In the genomic region with DNA sequence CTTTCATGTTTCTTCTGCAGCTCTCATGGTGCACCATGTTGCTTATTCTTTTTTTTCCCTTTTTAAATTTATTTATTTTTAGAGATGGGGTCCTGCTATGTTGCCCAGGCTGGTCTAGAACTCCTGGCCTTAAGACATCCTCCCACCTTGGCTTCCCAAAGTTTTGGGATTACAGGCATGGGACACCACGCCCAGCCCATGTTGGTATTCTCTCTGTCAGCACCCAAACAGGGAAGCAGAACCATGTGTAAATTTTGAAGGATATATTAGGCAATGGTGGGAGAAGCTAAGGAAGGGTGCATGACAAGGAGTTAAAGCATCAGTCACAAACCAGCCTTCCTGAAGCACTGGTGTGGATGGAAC, we compare ENCODE assay signal across 28 cellular contexts. TPM values are rescaled to one million over a fixed set of nuclear protein-coding genes. Genes with fewer than 3 reads are reported as not detected.
"Had no signal": no experiment of that assay in that cellular context is flagged by ENCODE, and none has a peak within 500 bp of the region (broad histone marks: within the 10 kb centered on the region; RNA-seq: fewer than 3 reads in every experiment).

No MANE protein-coding gene starts in this region.

- H3K27ac Mint-ChIP-seq: activated B cell treated with CpG ODN at 0.5 μM for 24 hours; activated CD8-positive, alpha-beta memory T cell treated with anti-CD3 and anti-CD28 coated beads, Interleukin-2, amount 10 ng/mL, durations not matched to agents 7 days and 5 days; activated CD8-positive, alpha-beta T cell treated with anti-CD3 and anti-CD28 coated beads, Interleukin-2, amount 10 ng/mL, durations not matched to agents 7 days and 5 days; activated naive CD4-positive, alpha-beta T cell treated with anti-CD3 and anti-CD28 coated beads, Interleukin-2, amount 50 U/mL, for 72 hours; activated T-helper 2 cell treated with anti-CD3 and anti-CD28 coated beads, Interferon-gamma antibody, Interleukin-2, Interleukin-4, amounts not matched to agents 10 μg/mL and 5 μg/mL and 100 μg/mL, durations not matched to agents 14 hours and 24 hours and 36 hours; naive thymus-derived CD8-positive, alpha-beta T cell; progenitor cell of endocrine pancreas; stimulated activated memory B cell treated with anti-CD40 and anti-IgM and Interleukin-4, amounts not matched to agents 10 μg/mL and 1 μg/mL and 100 μg/mL, for 72 hours; stimulated activated naive CD8-positive, alpha-beta T cell treated with anti-CD3 and anti-CD28 coated beads, Interleukin-15, amount 100 ng/mL, for 72 hours had no signal

- H3K4me3 Mint-ChIP-seq: activated B cell treated with CpG ODN at 0.5 μM for 24 hours; activated CD8-positive, alpha-beta memory T cell treated with anti-CD3 and anti-CD28 coated beads, Interleukin-2, amount 10 ng/mL, durations not matched to agents 7 days and 5 days; activated CD8-positive, alpha-beta T cell treated with anti-CD3 and anti-CD28 coated beads, Interleukin-2, amount 10 ng/mL, durations not matched to agents 7 days and 5 days; naive thymus-derived CD8-positive, alpha-beta T cell; stimulated activated memory B cell treated with anti-CD40 and anti-IgM and Interleukin-4, amounts not matched to agents 10 μg/mL and 1 μg/mL and 100 μg/mL, for 72 hours; stimulated activated naive CD8-positive, alpha-beta T cell treated with anti-CD3 and anti-CD28 coated beads, Interleukin-15, amount 100 ng/mL, for 72 hours had no signal

- H3K27ac ChIP-seq: colonic mucosa, epithelial cell of prostate, esophagus squamous epithelium, sigmoid colon, tibial nerve had no signal

- ATAC-seq: activated CD8-positive, alpha-beta memory T cell treated with anti-CD3 and anti-CD28 coated beads, Interleukin-2, amount 10 ng/mL, durations not matched to agents 7 days and 5 days; activated CD8-positive, alpha-beta T cell treated with anti-CD3 and anti-CD28 coated beads, Interleukin-2, amount 10 ng/mL, durations not matched to agents 7 days and 5 days; activated naive CD4-positive, alpha-beta T cell treated with anti-CD3 and anti-CD28 coated beads, Interleukin-2, amount 50 U/mL, for 72 hours; body of pancreas; left ventricle myocardium superior; naive thymus-derived CD8-positive, alpha-beta T cell; stimulated activated memory B cell treated with anti-CD40 and anti-IgM and Interleukin-4, amounts not matched to agents 10 μg/mL and 1 μg/mL and 100 μg/mL, for 72 hours; stimulated activated naive CD8-positive, alpha-beta T cell treated with anti-CD3 and anti-CD28 coated beads, Interleukin-15, amount 100 ng/mL, for 72 hours had no signal

- H3K4me3 ChIP-seq: body of pancreas, colonic mucosa, esophagus squamous epithelium, sigmoid colon, tibial nerve had no signal

- H3K9me3 ChIP-seq: body of pancreas, colonic mucosa, esophagus squamous epithelium, sigmoid colon, tibial nerve had no signal

- H3K4me1 Mint-ChIP-seq: activated CD8-positive, alpha-beta memory T cell treated with anti-CD3 and anti-CD28 coated beads, Interleukin-2, amount 10 ng/mL, durations not matched to agents 7 days and 5 days; stimulated activated naive CD8-positive, alpha-beta T cell treated with anti-CD3 and anti-CD28 coated beads, Interleukin-15, amount 100 ng/mL, for 72 hours had no signal

- H3K36me3 Mint-ChIP-seq: activated CD8-positive, alpha-beta memory T cell treated with anti-CD3 and anti-CD28 coated beads, Interleukin-2, amount 10 ng/mL, durations not matched to agents 7 days and 5 days; activated naive CD4-positive, alpha-beta T cell treated with anti-CD3 and anti-CD28 coated beads, Interleukin-2, amount 50 U/mL, for 72 hours; stimulated activated memory B cell treated with anti-CD40 and anti-IgM and Interleukin-4, amounts not matched to agents 10 μg/mL and 1 μg/mL and 100 μg/mL, for 72 hours had no signal

- H3K4me1 ChIP-seq: colonic mucosa had no signal

- DNase-seq: activated B cell treated with CpG ODN at 0.5 μM for 24 hours; activated CD4-positive, alpha-beta T cell treated with anti-CD3 and anti-CD28 coated beads, Interleukin-2, amount 50 U/mL, for 1 hour; activated CD8-positive, alpha-beta memory T cell treated with anti-CD3 and anti-CD28 coated beads, Interleukin-2, amount 10 ng/mL, durations not matched to agents 7 days and 5 days; activated CD8-positive, alpha-beta T cell treated with anti-CD3 and anti-CD28 coated beads, Interleukin-2, amount 10 ng/mL, durations not matched to agents 7 days and 5 days; activated naive CD4-positive, alpha-beta T cell; activated T-cell treated with anti-CD3 and anti-CD28 coated beads, Interleukin-2, amount 50 U/mL, for 48 hours; body of pancreas; colonic mucosa; effector CD8-positive, alpha-beta T cell; esophagus squamous epithelium; left ventricle myocardium superior; midbrain; naive thymus-derived CD8-positive, alpha-beta T cell; sigmoid colon; stimulated activated CD4-positive, alpha-beta T cell treated with anti-CD3 and anti-CD28 coated beads, Interleukin-1b, Interleukin-23, amount 100 ng/mL, for 48 hours; stimulated activated CD4-positive, alpha-beta T cell treated with anti-CD3 and anti-CD28 coated beads, Interleukin-4, amount 100 ng/mL, for 4 hours; stimulated activated CD8-positive, alpha-beta memory T cell treated with anti-CD3 and anti-CD28 coated beads, Interleukin-4, amount 100 ng/mL, for 48 hours; stimulated activated naive CD8-positive, alpha-beta T cell treated with anti-CD3 and anti-CD28 coated beads, Interleukin-15, amount 100 ng/mL, for 72 hours; T-helper 2 cell had no signal

- H3K27me3 ChIP-seq: body of pancreas, colonic mucosa, esophagus squamous epithelium, sigmoid colon, tibial nerve had no signal

- FAIRE-seq: endometrium, islet of Langerhans, small intestine had no signal

- H3K36me3 ChIP-seq: colonic mucosa, esophagus squamous epithelium, sigmoid colon, tibial nerve had no signal

- H3K27me3 Mint-ChIP-seq: activated B cell treated with CpG ODN at 0.5 μM for 24 hours; activated CD8-positive, alpha-beta memory T cell treated with anti-CD3 and anti-CD28 coated beads, Interleukin-2, amount 10 ng/mL, durations not matched to agents 7 days and 5 days; stimulated activated naive CD8-positive, alpha-beta T cell treated with anti-CD3 and anti-CD28 coated beads, Interleukin-15, amount 100 ng/mL, for 72 hours had no signal

- H3K9me3 Mint-ChIP-seq: activated naive CD4-positive, alpha-beta T cell treated with anti-CD3 and anti-CD28 coated beads, Interleukin-2, amount 50 U/mL, for 72 hours; activated T-helper 2 cell treated with anti-CD3 and anti-CD28 coated beads, Interferon-gamma antibody, Interleukin-2, Interleukin-4, amounts not matched to agents 10 μg/mL and 5 μg/mL and 100 μg/mL, durations not matched to agents 14 hours and 24 hours and 36 hours; stimulated activated naive CD8-positive, alpha-beta T cell treated with anti-CD3 and anti-CD28 coated beads, Interleukin-15, amount 100 ng/mL, for 72 hours had no signal

RNA-seq across cellular contexts. Expression of gene ENAH, which starts 39.6 kb away (rescaled TPM):
- total RNA-seq: activated CD8-positive, alpha-beta memory T cell treated with anti-CD3 and anti-CD28 coated beads, Interleukin-2, amount 10 ng/mL, durations not matched to agents 7 days and 5 days; activated CD8-positive, alpha-beta T cell treated with anti-CD3 and anti-CD28 coated beads, Interleukin-2, amount 10 ng/mL, durations not matched to agents 7 days and 5 days had no signal
